ENCODE assay signal across 8 cellular contexts in genomic region chr1:109099871-109100757, GRCh38. TPM values are rescaled to one million over a fixed set of nuclear protein-coding genes. Genes with fewer than 3 reads are reported as not detected.
DNase-seq lines count a peak whose midpoint lies in the region; TF ChIP-seq lines count a peak whose summit lies in the region.

No MANE protein-coding gene starts in this region.

- peak; percentile 79 for TF ChIP-seq CTCF in foreskin fibroblast (IDR thresholded peaks at IDR 0.05; ENCODE audit: low read depth, low read length)

- in situ Hi-C loops in G401 (cut with HindIII; ENCODE audit: low sequenced_read_pairs) = no loop called here

- no peaks in the 10 kb centered on the region for H3K27me3 ChIP-seq in H7 (ENCODE audit: control insufficient read depth, insufficient read depth, low read length)
- H3K27me3 ChIP-seq in neuron (ENCODE audit: insufficient read depth, low read length) = no peaks in the 10 kb centered on the region
- no peaks in the 10 kb centered on the region for H3K27me3 ChIP-seq in subcutaneous abdominal adipose tissue (ENCODE audit: control insufficient read depth in 5 of 5, insufficient read depth in 4 of 5, low read length in 5 of 5)

- peak; percentile 97 for DNase-seq in G401 (ENCODE audit: low spot score)
- peak; percentile 96 for DNase-seq in H7
- peak; percentile 97 for DNase-seq in M059J (ENCODE audit: low read depth)
- DNase-seq in SHP77 (lab: John Stamatoyannopoulos, UW) = peak; percentile 95 to 97
- DNase-seq in activated gamma-delta T cell treated with Interleukin-2 at 50 U/mL for 16 hours = peak; percentile 97
- peak; percentile 95 to 98 for DNase-seq in foreskin fibroblast

- H3K27ac ChIP-seq in subcutaneous abdominal adipose tissue (ENCODE audit: low read depth, low read length) = peak overlapping the region; percentile 94

- H3K4me1 ChIP-seq in neuron (ENCODE audit: insufficient read depth, low read length) (peaks cover 3% of the 10 kb centered on the region), subcutaneous abdominal adipose tissue (ENCODE audit: control insufficient read depth in 5 of 5, insufficient read depth in 5 of 5, low read length in 5 of 5) (peaks cover 0 to 20% (median 9%) of the 10 kb centered on the region in 5 donors)

- peak overlapping the region; percentile 100 for H3K4me3 ChIP-seq in H7 (ENCODE audit: insufficient read depth, low read depth, low read length)
- peak overlapping the region; percentile 85 to 92 for H3K4me3 ChIP-seq in foreskin fibroblast (ENCODE audit: low read depth in 1 of 2, low read length in 2 of 2)
- peak overlapping the region; percentile 61 for H3K4me3 ChIP-seq in neuron (ENCODE audit: low read length)
- H3K4me3 ChIP-seq in subcutaneous abdominal adipose tissue (ENCODE audit: low read depth in 1 of 5, low read length in 5 of 5) = peak overlapping the region; percentile 87 to 95 (median 92)

- no peaks in the 10 kb centered on the region for H3K36me3 ChIP-seq in H7 (replicated peaks; ENCODE audit: control insufficient read depth, insufficient read depth, low read length)
- peaks cover 19% of the 10 kb centered on the region for H3K36me3 ChIP-seq in neuron (ENCODE audit: insufficient read depth, low read length)
- peaks cover 0 to 12% (median 4%) of the 10 kb centered on the region in 5 donors for H3K36me3 ChIP-seq in subcutaneous abdominal adipose tissue (ENCODE audit: control insufficient read depth in 5 of 5, insufficient read depth in 5 of 5, low read length in 5 of 5)

- H2AFZ ChIP-seq in neuron (ENCODE audit: low read depth, low read length) = no peak overlapping the region

- peak overlapping the region; percentile 16 to 98 (median 94) for H3K9ac ChIP-seq in subcutaneous abdominal adipose tissue (ENCODE audit: low read length in 5 of 5)

- H3K9me3 ChIP-seq in neuron (ENCODE audit: low read length) = no peaks in the 10 kb centered on the region
- H3K9me3 ChIP-seq in subcutaneous abdominal adipose tissue (ENCODE audit: control insufficient read depth in 5 of 5, low read length in 5 of 5) = no peaks in the 10 kb centered on the region

RNA-seq across cellular contexts. Expression of gene TMEM167B, which starts 9.6 kb away (rescaled TPM):
- 7.2 and 9.6 TPM in 2 replicates for total RNA-seq in G401 (2014; rRNA removed; shearing (Covaris generic))
- 21.6 and 26.3 TPM in 2 replicates for total RNA-seq in H7 (2014; rRNA removed; shearing (Covaris generic))
- total RNA-seq in M059J (2014; rRNA removed; shearing (Covaris generic)) = 38.5 and 44.8 TPM in 2 replicates

RNA-seq across cellular contexts. Expression of gene ELAPOR1, which starts 13.8 kb away (rescaled TPM):
- total RNA-seq in G401 (2014; rRNA removed; shearing (Covaris generic)) = not detected in 2 replicates
- total RNA-seq in H7 (2014; rRNA removed; shearing (Covaris generic)) = 0.07 and 0.10 TPM in 2 replicates
- 0.84 and 1.1 TPM in 2 replicates for total RNA-seq in M059J (2014; rRNA removed; shearing (Covaris generic))

RNA-seq across cellular contexts. Expression of gene TAF13, which starts 24.3 kb away (rescaled TPM):
- total RNA-seq in G401 (2014; rRNA removed; shearing (Covaris generic)) = 6.3 and 23.9 TPM in 2 replicates
- 45.1 and 45.2 TPM in 2 replicates for total RNA-seq in H7 (2014; rRNA removed; shearing (Covaris generic))
- 73.4 and 97.8 TPM in 2 replicates for total RNA-seq in M059J (2014; rRNA removed; shearing (Covaris generic))

RNA-seq across cellular contexts. Expression of gene WDR47, which starts 58.2 kb away (rescaled TPM):
- total RNA-seq in G401 (2014; rRNA removed; shearing (Covaris generic)) = 5.4 and 7.1 TPM in 2 replicates
- total RNA-seq in H7 (2014; rRNA removed; shearing (Covaris generic)) = 8.0 and 8.4 TPM in 2 replicates
- 11.0 and 14.6 TPM in 2 replicates for total RNA-seq in M059J (2014; rRNA removed; shearing (Covaris generic))

Comparison
In these comparisons a context has a peak if more than half of its experiments do, and no peak if none do; other contexts are left out.
1. Peak in every context shown above with its lines: DNase-seq, H3K4me3 ChIP-seq and H3K27ac ChIP-seq.